In the genomic region with DNA sequence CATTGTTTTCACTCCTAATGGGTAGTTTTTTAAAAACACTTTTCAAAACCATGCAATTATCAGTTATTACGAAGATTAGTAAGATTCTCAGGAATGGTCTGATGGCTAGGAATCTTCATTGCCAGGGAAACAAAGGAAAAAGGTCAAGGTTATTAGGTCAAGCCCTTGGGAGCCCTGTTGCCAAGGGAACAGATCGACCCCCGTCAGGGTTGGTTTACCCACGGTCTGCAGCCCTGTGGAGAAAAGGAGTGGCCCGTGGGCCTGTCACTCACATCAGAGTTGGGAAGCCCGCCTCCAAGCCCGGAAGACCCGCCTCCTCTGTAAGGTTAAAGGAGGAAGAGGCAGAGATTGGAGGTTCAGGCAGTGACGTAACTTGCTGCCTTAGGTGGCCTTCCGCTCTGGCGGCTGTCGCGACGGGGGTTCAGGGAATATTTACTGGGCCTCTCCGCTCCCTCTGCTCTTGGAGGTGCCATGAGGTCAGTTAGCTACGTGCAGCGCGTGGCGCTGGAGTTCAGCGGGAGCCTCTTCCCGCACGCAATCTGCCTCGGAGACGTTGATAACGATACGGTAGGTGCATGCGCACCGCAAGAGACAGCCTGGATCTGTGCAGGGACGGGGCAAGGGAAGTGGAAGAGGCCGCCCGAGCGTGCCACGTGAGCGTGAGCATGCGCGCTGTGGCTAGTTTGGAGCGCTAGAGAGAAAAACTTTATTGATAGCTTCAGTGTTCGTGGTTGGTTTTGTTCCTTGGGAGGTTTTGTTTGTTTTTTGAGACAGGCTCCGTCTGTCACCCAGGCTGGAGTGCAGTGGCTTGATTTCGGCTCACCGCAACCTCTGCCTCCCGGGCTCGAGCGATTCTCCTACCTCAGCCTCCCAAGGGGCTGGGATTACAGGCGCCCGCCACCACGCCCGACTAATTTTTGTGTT, we compare ENCODE assay signal across 1 cellular context.
A peak's percentile ranks its signal among the peaks of the same experiment; 100 is the strongest.
TF ChIP-seq lines count a peak whose summit lies in the region.

Gene ITFG2, plus strand, starts transcription at position 379 of the 924 bp plus-strand sequence. Its CDS starts 93 bp downstream, at position 472.

TF ChIP-seq in K562, 482 proteins besides CTCF, POLR2A, EP300 and RAD21 (continued from another document and continues in another):
- TF ChIP-seq, protein P1, sequence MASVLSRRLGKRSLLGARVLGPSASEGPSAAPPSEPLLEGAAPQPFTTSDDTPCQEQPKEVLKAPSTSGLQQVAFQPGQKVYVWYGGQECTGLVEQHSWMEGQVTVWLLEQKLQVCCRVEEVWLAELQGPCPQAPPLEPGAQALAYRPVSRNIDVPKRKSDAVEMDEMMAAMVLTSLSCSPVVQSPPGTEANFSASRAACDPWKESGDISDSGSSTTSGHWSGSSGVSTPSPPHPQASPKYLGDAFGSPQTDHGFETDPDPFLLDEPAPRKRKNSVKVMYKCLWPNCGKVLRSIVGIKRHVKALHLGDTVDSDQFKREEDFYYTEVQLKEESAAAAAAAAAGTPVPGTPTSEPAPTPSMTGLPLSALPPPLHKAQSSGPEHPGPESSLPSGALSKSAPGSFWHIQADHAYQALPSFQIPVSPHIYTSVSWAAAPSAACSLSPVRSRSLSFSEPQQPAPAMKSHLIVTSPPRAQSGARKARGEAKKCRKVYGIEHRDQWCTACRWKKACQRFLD (CRISPR knock-in tag; IDR thresholded peaks at IDR 0.05): 0 out of 2 replicates have a peak, but pooled peaks have one; percentile 43
- TF ChIP-seq POLR2H (tag; IDR thresholded peaks at IDR 0.05; ENCODE audit: low read depth) (peak; percentile 73), HSF4 (CRISPR knock-in tag; IDR thresholded peaks at IDR 0.05; ENCODE audit: borderline replicate concordance) (no peak), CSDE1 (IDR thresholded peaks at IDR 0.05) (peak in 1 of 2 experiments; percentile 77; a peak in 1 of 4 replicates), KHSRP (IDR thresholded peaks at IDR 0.05) (no peak), FIP1L1 (IDR thresholded peaks at IDR 0.05; ENCODE audit: low read depth, low read length, poor library complexity, severe bottlenecking) (no peak), TRIM24 (IDR thresholded peaks at IDR 0.05) (peak in 1 of 2 experiments; percentile 48; a peak in 2 of 4 replicates), ZNF384 (IDR thresholded peaks at IDR 0.05; ENCODE audit: low read depth, low read length) (peak; percentile 77), ZNF3 (CRISPR knock-in tag; IDR thresholded peaks at IDR 0.05) (no peak), ZNF512 (tag; IDR thresholded peaks at IDR 0.05) (no peak), ZNF57 (CRISPR knock-in tag; IDR thresholded peaks at IDR 0.05) (no peak), PHF20 (IDR thresholded peaks at IDR 0.05; ENCODE audit: partially characterized antibody) (peak; percentile 91), TOE1 (IDR thresholded peaks at IDR 0.05; ENCODE audit: borderline replicate concordance) (peak; percentile 75), TOE1 (CRISPR knock-in tag; IDR thresholded peaks at IDR 0.05; ENCODE audit: borderline replicate concordance, low read depth) (no peak), ZNF561 (CRISPR knock-in tag; conservative IDR thresholded peaks at IDR 0.05) (no peak), CTBP1 (IDR thresholded peaks at IDR 0.05; ENCODE audit: borderline replicate concordance) (peak; percentile 61; the same call in 1 of the 2 replicates), ELF4 (CRISPR knock-in tag; IDR thresholded peaks at IDR 0.05) (no peak), POLR2AphosphoS5 (IDR thresholded peaks at IDR 0.05; ENCODE audit: control insufficient read depth, insufficient read depth, low read depth, low read length) (peak; percentile 82; the same call in 1 of the 2 replicates), PHB2 (IDR thresholded peaks at IDR 0.05; ENCODE audit: low read depth) (no peak), ESRRB (CRISPR knock-in tag; IDR thresholded peaks at IDR 0.05; ENCODE audit: borderline replicate concordance) (no peak), BHLHE40 (IDR thresholded peaks at IDR 0.05; ENCODE audit: low read length) (peak; percentile 99), ZNF695 (CRISPR knock-in tag; IDR thresholded peaks at IDR 0.05) (no peak), ZNF76 (CRISPR knock-in tag; IDR thresholded peaks at IDR 0.05; ENCODE audit: borderline replicate concordance) (no peak), DDX20 (tag; IDR thresholded peaks at IDR 0.05; ENCODE audit: low read depth) (no peak), HDAC8 (tag; IDR thresholded peaks at IDR 0.05) (0 out of 2 replicates have a peak, but pooled peaks have one; percentile 39), NCOA2 (IDR thresholded peaks at IDR 0.05; ENCODE audit: partially characterized antibody in 2 of 2) (no peak), NCOA4 (IDR thresholded peaks at IDR 0.05; ENCODE audit: partially characterized antibody) (no peak), RFX5 (IDR thresholded peaks at IDR 0.05; ENCODE audit: low read depth, low read length) (no peak), ZNF239 (CRISPR knock-in tag; IDR thresholded peaks at IDR 0.05) (no peak), STAG1 (CRISPR knock-in tag; IDR thresholded peaks at IDR 0.05; ENCODE audit: borderline replicate concordance) (no peak), ZNF212 (CRISPR knock-in tag; IDR thresholded peaks at IDR 0.05) (no peak), CCAR2 (IDR thresholded peaks at IDR 0.05; ENCODE audit: low read depth, low read length) (no peak), EP400 (IDR thresholded peaks at IDR 0.05) (peak; percentile 100), ZNF75A (CRISPR knock-in tag; IDR thresholded peaks at IDR 0.05) (no peak), ELF1 (tag; IDR thresholded peaks at IDR 0.05) (peak; percentile 71)
- TF ChIP-seq, protein P2, sequence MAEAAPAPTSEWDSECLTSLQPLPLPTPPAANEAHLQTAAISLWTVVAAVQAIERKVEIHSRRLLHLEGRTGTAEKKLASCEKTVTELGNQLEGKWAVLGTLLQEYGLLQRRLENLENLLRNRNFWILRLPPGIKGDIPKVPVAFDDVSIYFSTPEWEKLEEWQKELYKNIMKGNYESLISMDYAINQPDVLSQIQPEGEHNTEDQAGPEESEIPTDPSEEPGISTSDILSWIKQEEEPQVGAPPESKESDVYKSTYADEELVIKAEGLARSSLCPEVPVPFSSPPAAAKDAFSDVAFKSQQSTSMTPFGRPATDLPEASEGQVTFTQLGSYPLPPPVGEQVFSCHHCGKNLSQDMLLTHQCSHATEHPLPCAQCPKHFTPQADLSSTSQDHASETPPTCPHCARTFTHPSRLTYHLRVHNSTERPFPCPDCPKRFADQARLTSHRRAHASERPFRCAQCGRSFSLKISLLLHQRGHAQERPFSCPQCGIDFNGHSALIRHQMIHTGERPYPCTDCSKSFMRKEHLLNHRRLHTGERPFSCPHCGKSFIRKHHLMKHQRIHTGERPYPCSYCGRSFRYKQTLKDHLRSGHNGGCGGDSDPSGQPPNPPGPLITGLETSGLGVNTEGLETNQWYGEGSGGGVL (CRISPR knock-in tag; IDR thresholded peaks at IDR 0.05): no peak
- TF ChIP-seq, protein P3, sequence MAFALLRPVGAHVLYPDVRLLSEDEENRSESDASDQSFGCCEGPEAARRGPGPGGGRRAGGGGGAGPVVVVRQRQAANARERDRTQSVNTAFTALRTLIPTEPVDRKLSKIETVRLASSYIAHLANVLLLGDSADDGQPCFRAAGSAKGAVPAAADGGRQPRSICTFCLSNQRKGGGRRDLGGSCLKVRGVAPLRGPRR (CRISPR knock-in tag; IDR thresholded peaks at IDR 0.05): no peak
- TF ChIP-seq, protein P4, sequence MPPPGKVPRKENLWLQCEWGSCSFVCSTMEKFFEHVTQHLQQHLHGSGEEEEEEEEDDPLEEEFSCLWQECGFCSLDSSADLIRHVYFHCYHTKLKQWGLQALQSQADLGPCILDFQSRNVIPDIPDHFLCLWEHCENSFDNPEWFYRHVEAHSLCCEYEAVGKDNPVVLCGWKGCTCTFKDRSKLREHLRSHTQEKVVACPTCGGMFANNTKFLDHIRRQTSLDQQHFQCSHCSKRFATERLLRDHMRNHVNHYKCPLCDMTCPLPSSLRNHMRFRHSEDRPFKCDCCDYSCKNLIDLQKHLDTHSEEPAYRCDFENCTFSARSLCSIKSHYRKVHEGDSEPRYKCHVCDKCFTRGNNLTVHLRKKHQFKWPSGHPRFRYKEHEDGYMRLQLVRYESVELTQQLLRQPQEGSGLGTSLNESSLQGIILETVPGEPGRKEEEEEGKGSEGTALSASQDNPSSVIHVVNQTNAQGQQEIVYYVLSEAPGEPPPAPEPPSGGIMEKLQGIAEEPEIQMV (tag; conservative IDR thresholded peaks at IDR 0.05; ENCODE audit: low read depth): no peak
- TF ChIP-seq, protein P5, sequence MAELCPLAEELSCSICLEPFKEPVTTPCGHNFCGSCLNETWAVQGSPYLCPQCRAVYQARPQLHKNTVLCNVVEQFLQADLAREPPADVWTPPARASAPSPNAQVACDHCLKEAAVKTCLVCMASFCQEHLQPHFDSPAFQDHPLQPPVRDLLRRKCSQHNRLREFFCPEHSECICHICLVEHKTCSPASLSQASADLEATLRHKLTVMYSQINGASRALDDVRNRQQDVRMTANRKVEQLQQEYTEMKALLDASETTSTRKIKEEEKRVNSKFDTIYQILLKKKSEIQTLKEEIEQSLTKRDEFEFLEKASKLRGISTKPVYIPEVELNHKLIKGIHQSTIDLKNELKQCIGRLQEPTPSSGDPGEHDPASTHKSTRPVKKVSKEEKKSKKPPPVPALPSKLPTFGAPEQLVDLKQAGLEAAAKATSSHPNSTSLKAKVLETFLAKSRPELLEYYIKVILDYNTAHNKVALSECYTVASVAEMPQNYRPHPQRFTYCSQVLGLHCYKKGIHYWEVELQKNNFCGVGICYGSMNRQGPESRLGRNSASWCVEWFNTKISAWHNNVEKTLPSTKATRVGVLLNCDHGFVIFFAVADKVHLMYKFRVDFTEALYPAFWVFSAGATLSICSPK (IDR thresholded peaks at IDR 0.05; ENCODE audit: borderline replicate concordance): no peak
- TF ChIP-seq, protein P6, sequence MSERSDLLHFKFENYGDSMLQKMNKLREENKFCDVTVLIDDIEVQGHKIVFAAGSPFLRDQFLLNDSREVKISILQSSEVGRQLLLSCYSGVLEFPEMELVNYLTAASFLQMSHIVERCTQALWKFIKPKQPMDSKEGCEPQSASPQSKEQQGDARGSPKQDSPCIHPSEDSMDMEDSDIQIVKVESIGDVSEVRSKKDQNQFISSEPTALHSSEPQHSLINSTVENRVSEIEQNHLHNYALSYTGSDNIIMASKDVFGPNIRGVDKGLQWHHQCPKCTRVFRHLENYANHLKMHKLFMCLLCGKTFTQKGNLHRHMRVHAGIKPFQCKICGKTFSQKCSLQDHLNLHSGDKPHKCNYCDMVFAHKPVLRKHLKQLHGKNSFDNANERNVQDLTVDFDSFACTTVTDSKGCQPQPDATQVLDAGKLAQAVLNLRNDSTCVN (CRISPR knock-in tag; IDR thresholded peaks at IDR 0.05): no peak
- TF ChIP-seq, protein P7, sequence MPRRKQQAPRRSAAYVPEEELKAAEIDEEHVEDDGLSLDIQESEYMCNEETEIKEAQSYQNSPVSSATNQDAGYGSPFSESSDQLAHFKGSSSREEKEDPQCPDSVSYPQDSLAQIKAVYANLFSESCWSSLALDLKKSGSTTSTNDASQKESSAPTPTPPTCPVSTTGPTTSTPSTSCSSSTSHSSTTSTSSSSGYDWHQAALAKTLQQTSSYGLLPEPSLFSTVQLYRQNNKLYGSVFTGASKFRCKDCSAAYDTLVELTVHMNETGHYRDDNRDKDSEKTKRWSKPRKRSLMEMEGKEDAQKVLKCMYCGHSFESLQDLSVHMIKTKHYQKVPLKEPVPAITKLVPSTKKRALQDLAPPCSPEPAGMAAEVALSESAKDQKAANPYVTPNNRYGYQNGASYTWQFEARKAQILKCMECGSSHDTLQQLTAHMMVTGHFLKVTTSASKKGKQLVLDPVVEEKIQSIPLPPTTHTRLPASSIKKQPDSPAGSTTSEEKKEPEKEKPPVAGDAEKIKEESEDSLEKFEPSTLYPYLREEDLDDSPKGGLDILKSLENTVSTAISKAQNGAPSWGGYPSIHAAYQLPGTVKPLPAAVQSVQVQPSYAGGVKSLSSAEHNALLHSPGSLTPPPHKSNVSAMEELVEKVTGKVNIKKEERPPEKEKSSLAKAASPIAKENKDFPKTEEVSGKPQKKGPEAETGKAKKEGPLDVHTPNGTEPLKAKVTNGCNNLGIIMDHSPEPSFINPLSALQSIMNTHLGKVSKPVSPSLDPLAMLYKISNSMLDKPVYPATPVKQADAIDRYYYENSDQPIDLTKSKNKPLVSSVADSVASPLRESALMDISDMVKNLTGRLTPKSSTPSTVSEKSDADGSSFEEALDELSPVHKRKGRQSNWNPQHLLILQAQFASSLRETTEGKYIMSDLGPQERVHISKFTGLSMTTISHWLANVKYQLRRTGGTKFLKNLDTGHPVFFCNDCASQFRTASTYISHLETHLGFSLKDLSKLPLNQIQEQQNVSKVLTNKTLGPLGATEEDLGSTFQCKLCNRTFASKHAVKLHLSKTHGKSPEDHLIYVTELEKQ (CRISPR knock-in tag; IDR thresholded peaks at IDR 0.05): no peak
- TF ChIP-seq, protein P8, sequence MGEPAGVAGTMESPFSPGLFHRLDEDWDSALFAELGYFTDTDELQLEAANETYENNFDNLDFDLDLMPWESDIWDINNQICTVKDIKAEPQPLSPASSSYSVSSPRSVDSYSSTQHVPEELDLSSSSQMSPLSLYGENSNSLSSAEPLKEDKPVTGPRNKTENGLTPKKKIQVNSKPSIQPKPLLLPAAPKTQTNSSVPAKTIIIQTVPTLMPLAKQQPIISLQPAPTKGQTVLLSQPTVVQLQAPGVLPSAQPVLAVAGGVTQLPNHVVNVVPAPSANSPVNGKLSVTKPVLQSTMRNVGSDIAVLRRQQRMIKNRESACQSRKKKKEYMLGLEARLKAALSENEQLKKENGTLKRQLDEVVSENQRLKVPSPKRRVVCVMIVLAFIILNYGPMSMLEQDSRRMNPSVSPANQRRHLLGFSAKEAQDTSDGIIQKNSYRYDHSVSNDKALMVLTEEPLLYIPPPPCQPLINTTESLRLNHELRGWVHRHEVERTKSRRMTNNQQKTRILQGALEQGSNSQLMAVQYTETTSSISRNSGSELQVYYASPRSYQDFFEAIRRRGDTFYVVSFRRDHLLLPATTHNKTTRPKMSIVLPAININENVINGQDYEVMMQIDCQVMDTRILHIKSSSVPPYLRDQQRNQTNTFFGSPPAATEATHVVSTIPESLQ (CRISPR knock-in tag; IDR thresholded peaks at IDR 0.05): 0 out of 2 replicates have a peak, but pooled peaks have one; percentile 86
